ENCODE assay signal across 9 cellular contexts in the genomic region with DNA sequence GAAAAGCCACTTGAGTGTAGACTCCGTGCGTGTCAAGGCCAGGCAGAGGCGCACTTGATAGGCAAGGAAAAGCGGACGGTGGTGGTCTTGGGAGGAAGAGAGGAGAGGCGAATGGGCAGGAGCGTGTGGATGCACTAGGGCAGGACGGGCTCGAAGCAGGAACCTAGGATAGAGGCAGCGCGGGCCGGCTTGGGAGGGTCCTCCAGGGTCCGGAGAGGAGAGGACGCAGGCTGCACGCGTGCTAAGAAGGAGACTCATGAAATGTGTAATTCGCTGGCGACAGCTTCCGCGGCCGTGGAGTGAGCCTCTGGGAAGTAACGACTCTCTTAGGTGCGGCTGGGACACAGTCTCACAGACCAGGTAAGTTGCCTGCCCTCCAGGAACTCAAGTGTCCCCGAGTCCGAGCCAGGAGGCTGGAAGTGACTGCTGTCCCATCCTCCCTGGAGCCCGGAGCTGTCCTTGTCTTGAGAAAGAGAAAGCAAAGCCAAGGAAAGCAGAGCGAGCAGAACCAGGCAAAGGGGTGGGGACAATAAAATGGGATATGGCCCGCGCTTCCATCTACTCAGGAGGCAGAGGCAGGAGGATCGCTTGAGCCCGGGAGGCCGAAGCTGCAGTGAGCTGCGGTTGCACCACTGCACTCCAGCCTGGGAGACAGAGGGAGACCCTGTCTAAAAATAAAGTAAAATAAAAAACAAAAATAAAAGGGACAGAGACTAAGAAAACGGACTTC. TPM values are rescaled to one million over a fixed set of nuclear protein-coding genes. Genes with fewer than 3 reads are reported as not detected.
DNase-seq lines count a peak whose midpoint lies in the region; ATAC-seq and TF ChIP-seq lines count a peak whose summit lies in the region.
"Had no signal": no experiment of that assay in that cellular context is flagged by ENCODE, and none has a peak within 500 bp of the region (broad histone marks: within the 10 kb centered on the region; RNA-seq: fewer than 3 reads in every experiment).

No MANE protein-coding gene starts in this region.

- whole genome bisulfite sequencing in HUES64, result 89% methylated on average over 34 of the region's 34 CpGs
- WGBS in mammary epithelial cell (ENCODE audit: low coverage, missing lambda C conversion rate), result 92% methylated on average over 15 of the region's 34 CpGs

- DNase-seq in mammary epithelial cell (no peak), MV-4-11 (lab: John Stamatoyannopoulos, UW) (no peak), HuH-7 (ENCODE audit: low spot score) (no peak), hippocampal formation (lab: John Stamatoyannopoulos, UW) (no peak)

- H3K9ac ChIP-seq in HUES64 (ENCODE audit: low read depth, low read length), result peak overlapping the region; percentile 51; the same call in 1 of the 2 replicates
- H3K9ac ChIP-seq in mammary epithelial cell (ENCODE audit: insufficient read depth, low read length), result no peak overlapping the region
- peak overlapping the region; percentile 61 to 97 for H3K9ac ChIP-seq in mucosa of rectum (ENCODE audit: low read depth in 1 of 2, low read length in 2 of 2)

- H3K79me2 ChIP-seq in ACC112 (ENCODE audit: control insufficient read depth, insufficient read depth, low read length, unreplicated experiment), result peaks cover 28% of the 10 kb centered on the region
- H3K79me2 ChIP-seq in mammary epithelial cell (ENCODE audit: insufficient read depth, low read length), result peaks cover 37% of the 10 kb centered on the region

- H3K27ac ChIP-seq in ACC112 (ENCODE audit: low read depth, low read length) (no peak overlapping the region), HUES64 (ENCODE audit: low read depth, low read length) (no peak overlapping the region), mammary epithelial cell (ENCODE audit: insufficient read depth, low read depth, low read length) (no peak overlapping the region), mucosa of rectum (ENCODE audit: low read depth in 2 of 2, low read length in 2 of 2) (peak overlapping the region; percentile 89 to 90)

- H3K27me3 ChIP-seq in ACC112 (ENCODE audit: insufficient read depth, low read length) (no peaks in the 10 kb centered on the region), HUES64 (ENCODE audit: insufficient read depth, low read length) (peaks cover 43% of the 10 kb centered on the region), mammary epithelial cell (ENCODE audit: insufficient read depth, low read length) (no peaks in the 10 kb centered on the region), mucosa of rectum (ENCODE audit: control insufficient read depth in 2 of 2, insufficient read depth in 2 of 2, low read length in 2 of 2) (no peaks in the 10 kb centered on the region)

- dilution Hi-C loops in mammary epithelial cell (cut with HindIII; ENCODE audit: low sequenced_read_pairs), result no loop called here

- H3K4me3 ChIP-seq in ACC112 (ENCODE audit: low read depth, low read length) (peak overlapping the region; percentile 78), HUES64 (ENCODE audit: low read length) (peak overlapping the region; percentile 91), mammary epithelial cell (replicated peaks in 1 of 3; ENCODE audit: insufficient read depth in 1 of 3, low read depth in 2 of 3, low read length in 3 of 3) (peak overlapping the region in 1 of 3 experiments; percentile 64), mucosa of rectum (ENCODE audit: low read length in 2 of 2) (peak overlapping the region; percentile 77 to 93)

- TF ChIP-seq CTCF in mammary epithelial cell (conservative IDR thresholded peaks at IDR 0.05 in 1 of 2, IDR thresholded peaks at IDR 0.05 in 1 of 2; ENCODE audit: extremely low read depth in 1 of 2, insufficient read depth in 1 of 2, low read depth in 1 of 2, low read length in 2 of 2), result no peak

- H3K9me3 ChIP-seq in HUES64 (ENCODE audit: insufficient read depth, low read depth, low read length) (no peaks in the 10 kb centered on the region), mammary epithelial cell (replicated peaks; ENCODE audit: insufficient read depth, low read length) (no peaks in the 10 kb centered on the region), mucosa of rectum (ENCODE audit: control insufficient read depth in 2 of 2, low read length in 2 of 2) (no peaks in the 10 kb centered on the region)

- H3K4me1 ChIP-seq in ACC112 (ENCODE audit: control insufficient read depth, insufficient read depth, low read length, unreplicated experiment), result peaks cover 6% of the 10 kb centered on the region
- 0 out of 2 replicates have a peak, but pooled peaks cover 5% of the 10 kb centered on the region for H3K4me1 ChIP-seq in HUES64 (ENCODE audit: insufficient read depth, low read length)
- H3K4me1 ChIP-seq in mammary epithelial cell (ENCODE audit: insufficient read depth, low read length), result peaks cover 10% of the 10 kb centered on the region
- H3K4me1 ChIP-seq in mucosa of rectum (ENCODE audit: control insufficient read depth in 2 of 2, insufficient read depth in 2 of 2, low read length in 2 of 2), result peaks cover 6 to 10% of the 10 kb centered on the region in 2 donors

- in situ Hi-C loops in mammary epithelial cell (cut with MboI; ENCODE audit: low sequenced_read_pairs in 2 of 2), result no loop called here

- H3K36me3 ChIP-seq in ACC112 (ENCODE audit: insufficient read depth, low read length) (no peaks in the 10 kb centered on the region), HUES64 (ENCODE audit: insufficient read depth, low read length) (no peaks in the 10 kb centered on the region), mammary epithelial cell (ENCODE audit: insufficient read depth, low read length) (no peaks in the 10 kb centered on the region), mucosa of rectum (ENCODE audit: control insufficient read depth in 2 of 2, insufficient read depth in 2 of 2, low read length in 2 of 2) (no peaks in the 10 kb centered on the region)

- ATAC-seq in HG03457 (IDR thresholded peaks at IDR 0.05; ENCODE audit: unreplicated experiment), result no peak

- H3K4me2 ChIP-seq in mammary epithelial cell (ENCODE audit: insufficient read depth, low read depth, low read length), result peak overlapping the region; percentile 77

- CTCF ChIA-PET in mammary epithelial cell (lab: Charles Lee; ENCODE audit: low non-redundant PET), result no interaction called here

- intact Hi-C loops in mammary epithelial cell (cut with micrococcal nuclease), result loop anchor here (1.0 kb wide), 1 partner anchor 75 kb away; a partner anchor contains a TSS

- H4K20me1 ChIP-seq in mammary epithelial cell (ENCODE audit: insufficient read depth, low read length), result no peaks in the 10 kb centered on the region

- no TSS peak for BruUV-seq in mammary epithelial cell (replicated peaks; lab: Mats Ljungman, UMichigan)

- peak overlapping the region; percentile 73 for H2AFZ ChIP-seq in ACC112 (ENCODE audit: low read length, unreplicated experiment)
- H2AFZ ChIP-seq in mammary epithelial cell (ENCODE audit: low read depth, low read length), result peak overlapping the region; percentile 80

RNA-seq across cellular contexts. Expression of a gene that starts 0.8 kb away (rescaled TPM):
- 4.4 TPM for polyA plus RNA-seq in HUES64 (2013, experiment 1 of 2)
- polyA plus RNA-seq in HUES64 (2013, experiment 2 of 2), result 3.6 TPM
- total RNA-seq in mammary epithelial cell, result 10 to 100 TPM; 17.5 to 19.3 TPM
- polyA plus RNA-seq in mammary epithelial cell, result 16.4 TPM
- 48.4 TPM for polyA minus RNA-seq in mammary epithelial cell

RNA-seq across cellular contexts. Expression of a gene that starts 37.2 kb away (rescaled TPM):
- polyA plus RNA-seq in HUES64 (2013, experiment 1 of 2), result 3.9 TPM
- polyA plus RNA-seq in HUES64 (2013, experiment 2 of 2), result 4.1 TPM
- under 1 TPM; 0.17 to 0.24 TPM for total RNA-seq in mammary epithelial cell
- polyA plus RNA-seq in mammary epithelial cell, result 0.05 TPM
- polyA minus RNA-seq in mammary epithelial cell, result not detected
- total RNA-seq: RPMI7951 had no signal

Comparison
In these comparisons a context has a peak if more than half of its experiments do, and no peak if none do; other contexts are left out.
1. H3K27ac ChIP-seq: peak in mucosa of rectum (2 of 2); none in ACC112 (single experiment), HUES64 (single experiment) and mammary epithelial cell (single experiment).